8 cellular contexts compared by ENCODE assay signal in genomic region chr7:76020031-76020714, GRCh38. TPM values are rescaled to one million over a fixed set of nuclear protein-coding genes. Genes with fewer than 3 reads are reported as not detected.
A peak's percentile ranks its signal among the peaks of the same experiment; 100 is the strongest.
DNase-seq lines count a peak whose midpoint lies in the region; ATAC-seq and TF ChIP-seq lines count a peak whose summit lies in the region.

No MANE protein-coding gene starts in this region.

- TF ChIP-seq POLR2A in esophagus muscularis mucosa (IDR thresholded peaks at IDR 0.05; ENCODE audit: low read depth), result no peak

- TF ChIP-seq EP300 in esophagus muscularis mucosa (IDR thresholded peaks at IDR 0.05), result no peak

- H3K9me3 ChIP-seq in esophagus muscularis mucosa, result no peaks in the 10 kb centered on the region

- H3K27ac ChIP-seq in esophagus muscularis mucosa (replicated peaks in 1 of 4), result no peak overlapping the region

- DNase-seq in C1 segment of cervical spinal cord (lab: John Stamatoyannopoulos, UW), result peak in 10 of 14 donors; percentile 6 to 59 (median 20)
- peak; percentile 41 for DNase-seq in HCEC 1CT
- peak; percentile 60 to 70 for DNase-seq in NOMO-1 (lab: John Stamatoyannopoulos, UW; ENCODE audit: unreplicated experiment in 2 of 2)
- peak; percentile 66 for DNase-seq in activated T-cell treated with anti-CD3 and anti-CD28 coated beads for 1 hour (ENCODE audit: low read depth)
- DNase-seq in esophagus muscularis mucosa (ENCODE audit: extremely low spot score), result no peak
- peak; percentile 36 to 77 (median 66) for DNase-seq in naive thymus-derived CD8-positive, alpha-beta T cell
- DNase-seq in stimulated activated naive CD4-positive, alpha-beta T cell (lab: John Stamatoyannopoulos, UW), result peak; percentile 30 to 76 (median 58)

- peak overlapping the region in 1 of 10 donors; percentile 62 for H3K4me3 Mint-ChIP-seq in naive thymus-derived CD8-positive, alpha-beta T cell

- TF ChIP-seq CTCF in esophagus muscularis mucosa (IDR thresholded peaks at IDR 0.05), result peak; percentile 86 to 88 (median 87)

- H3K36me3 ChIP-seq in esophagus muscularis mucosa, result peaks cover 7 to 28% (median 10%) of the 10 kb centered on the region in 4 donors

- POLR2A ChIA-PET in naive thymus-derived CD8-positive, alpha-beta T cell (lab: Charles Lee), result interaction anchor here (0.5 to 1.0 kb wide), 5 partner anchors 11 to 183 kb away, joined by 3 to 4 read pairs (median 3); partner anchors contain the start of genes MDH2, POR and STYXL1

- H3K4me3 ChIP-seq in esophagus muscularis mucosa, result no peak overlapping the region

- WGBS in esophagus muscularis mucosa, result 43% methylated on average over 6 of the region's 6 CpGs

- peaks cover 8 to 19% (median 14%) of the 10 kb centered on the region in 4 donors for H3K4me1 Mint-ChIP-seq in naive thymus-derived CD8-positive, alpha-beta T cell

- H3K27me3 Mint-ChIP-seq in naive thymus-derived CD8-positive, alpha-beta T cell, result no peaks in the 10 kb centered on the region

- H3K4me1 ChIP-seq in esophagus muscularis mucosa, result peaks cover 0 to 12% (median 3%) of the 10 kb centered on the region in 4 donors

- peaks cover 4 to 62% (median 27%) of the 10 kb centered on the region in 3 donors for H3K36me3 Mint-ChIP-seq in naive thymus-derived CD8-positive, alpha-beta T cell

- H3K9me3 Mint-ChIP-seq in naive thymus-derived CD8-positive, alpha-beta T cell, result no peaks in the 10 kb centered on the region

- H3K27ac Mint-ChIP-seq in naive thymus-derived CD8-positive, alpha-beta T cell, result peak overlapping the region in 1 of 10 donors; percentile 72

- intact Hi-C loops in esophagus muscularis mucosa (cut with DNase I), result loop anchor here (2.0 kb wide), 1 partner anchor 153 kb away; no protein-coding TSS in a partner anchor

- no peaks in the 10 kb centered on the region for H3K27me3 ChIP-seq in esophagus muscularis mucosa

- peak; percentile 55 to 75 for ATAC-seq in naive thymus-derived CD8-positive, alpha-beta T cell
- ATAC-seq in GM21737 (IDR thresholded peaks at IDR 0.05; ENCODE audit: unreplicated experiment), result no peak

RNA-seq across cellular contexts. Expression of gene TMEM120A, which starts 25.8 kb away (rescaled TPM):
- 10 to 100 TPM; 23.2 to 37.8 (median 31.2) TPM for total RNA-seq in esophagus muscularis mucosa
- 10 to 100 TPM; 21.5 to 31.4 TPM for total RNA-seq in naive thymus-derived CD8-positive, alpha-beta T cell
- polyA plus RNA-seq in naive thymus-derived CD8-positive, alpha-beta T cell, result 10 to 100 TPM; 12.2 to 15.6 (median 14.8) TPM

RNA-seq across cellular contexts. Expression of gene STYXL1, which starts 27.6 kb away (rescaled TPM):
- total RNA-seq in esophagus muscularis mucosa, result 10 to 100 TPM; 13.9 to 20.0 (median 17.9) TPM
- 10 to 100 TPM; 21.8 to 25.1 TPM for total RNA-seq in naive thymus-derived CD8-positive, alpha-beta T cell
- 10 to 100 TPM; 52.7 to 61.9 (median 55.7) TPM for polyA plus RNA-seq in naive thymus-derived CD8-positive, alpha-beta T cell

RNA-seq across cellular contexts. Expression of gene MDH2, which starts 27.7 kb away (rescaled TPM):
- total RNA-seq in esophagus muscularis mucosa, result 100 to 1,000 TPM in 2 of 4 donors, 10 to 100 TPM in 2; 91.3 to 181 (median 105) TPM
- 10 to 100 TPM; 74.8 to 82.0 TPM for total RNA-seq in naive thymus-derived CD8-positive, alpha-beta T cell
- 100 to 1,000 TPM; 131 to 153 (median 149) TPM for polyA plus RNA-seq in naive thymus-derived CD8-positive, alpha-beta T cell
